In the genomic region with DNA sequence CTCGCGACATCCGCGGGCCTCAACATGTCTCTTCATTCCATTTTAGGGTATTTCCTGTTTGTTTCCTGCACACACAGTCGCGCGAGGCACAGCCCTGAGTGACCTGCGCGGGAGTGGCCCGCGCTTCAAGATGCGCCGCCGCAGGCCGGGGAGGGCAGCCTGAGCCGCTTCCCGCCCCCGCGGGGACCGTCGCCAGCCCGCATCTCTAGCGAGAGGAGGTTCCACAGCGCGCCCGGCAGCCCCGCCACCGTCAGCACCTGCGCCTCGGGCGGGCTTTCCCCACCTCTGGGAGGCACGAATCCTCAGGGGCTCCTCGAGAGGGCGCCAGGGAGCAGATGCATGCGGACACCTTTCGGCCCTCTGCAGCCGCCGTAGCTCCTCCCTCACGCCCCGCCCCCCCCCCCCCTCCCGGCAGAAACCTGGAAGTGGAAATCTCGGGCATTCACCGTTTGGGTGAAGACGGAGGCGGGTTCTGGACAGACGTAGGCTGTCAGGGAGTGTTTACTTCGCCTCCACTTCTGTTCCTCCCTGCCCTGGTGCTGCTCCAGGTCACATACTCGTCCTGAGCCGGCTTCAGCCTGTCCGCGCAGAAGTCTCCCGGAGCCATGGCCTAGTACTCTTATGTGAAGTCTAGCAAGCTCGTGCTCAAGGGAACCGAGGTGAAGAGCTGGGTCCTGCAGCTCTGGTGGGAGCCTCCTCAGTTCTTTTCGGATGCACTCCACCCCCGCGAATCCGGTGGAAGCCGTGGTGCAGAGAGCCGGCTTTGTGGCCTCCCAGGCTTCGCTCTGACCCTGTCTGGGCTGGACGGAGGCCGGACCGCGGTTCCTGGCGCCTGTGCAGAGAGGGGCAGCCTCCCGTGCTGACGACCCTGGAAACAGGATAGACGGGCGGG, we compare ENCODE assay signal across 8 cellular contexts.
DNase-seq lines count a peak whose midpoint lies in the region; ATAC-seq and TF ChIP-seq lines count a peak whose summit lies in the region.

No MANE protein-coding gene starts in this region.

- CTCF ChIA-PET in CD8-positive, alpha-beta memory T cell (lab: Charles Lee), result interaction anchor here (1.5 kb wide), 1 partner anchor 1775 kb away, joined by 4 read pairs; no protein-coding TSS in a partner anchor
- CTCF ChIA-PET in PC-9 (lab: Charles Lee), result interaction anchor here (0.6 to 0.7 kb wide), 4 partner anchors 12 to 880 kb away, joined by 4 to 13 read pairs (median 6); no protein-coding TSS in a partner anchor
- CTCF ChIA-PET in naive thymus-derived CD4-positive, alpha-beta T cell (lab: Charles Lee), result interaction anchor here (0.7 kb wide), 1 partner anchor 1602 kb away, joined by 3 read pairs; no protein-coding TSS in a partner anchor

- H3K9ac ChIP-seq in HUES64 (ENCODE audit: low read depth, low read length) (peak overlapping the region; percentile 68), fibroblast of lung (ENCODE audit: insufficient read depth, low read length) (peak overlapping the region; percentile 39)

- H4K20me1 ChIP-seq in PC-9 (ENCODE audit: insufficient read depth) (no peaks in the 10 kb centered on the region), fibroblast of lung (ENCODE audit: control insufficient read depth, extremely low read depth, insufficient read depth, low read length) (no peaks in the 10 kb centered on the region)

- H3K4me3 Mint-ChIP-seq in CD8-positive, alpha-beta memory T cell, result peak overlapping the region; percentile 75 to 96 (median 91)
- H3K4me3 Mint-ChIP-seq in activated T-helper 1 cell treated with anti-CD3 and anti-CD28 coated beads, Interleukin-12 subunit alpha, Interleukin-12 subunit beta, Interleukin-2, Interleukin-4 antibody, amounts not matched to agents 30 ng/mL and 10 ng/mL and 1 ng/mL, durations not matched to agents 14 hours and 24 hours and 36 hours, result peak overlapping the region; percentile 90
- peak overlapping the region in 9 of 10 donors; percentile 62 to 97 (median 91) for H3K4me3 Mint-ChIP-seq in naive thymus-derived CD4-positive, alpha-beta T cell

- no peaks in the 10 kb centered on the region for H3K9me2 ChIP-seq in PC-9 (ENCODE audit: insufficient read depth)

- TF ChIP-seq CTCF in PC-9 (conservative IDR thresholded peaks at IDR 0.05), result peak; percentile 74
- peak; percentile 51 to 55 for TF ChIP-seq CTCF in fibroblast of lung (conservative IDR thresholded peaks at IDR 0.05 in 1 of 2, IDR thresholded peaks at IDR 0.05 in 1 of 2; ENCODE audit: low read depth in 1 of 2, low read length in 2 of 2)

- H3K4me1 Mint-ChIP-seq in CD8-positive, alpha-beta memory T cell, result peaks cover 44 to 59% (median 47%) of the 10 kb centered on the region in 3 donors
- peaks cover 46% of the 10 kb centered on the region for H3K4me1 Mint-ChIP-seq in activated T-helper 1 cell treated with anti-CD3 and anti-CD28 coated beads, Interleukin-12 subunit alpha, Interleukin-12 subunit beta, Interleukin-2, Interleukin-4 antibody, amounts not matched to agents 30 ng/mL and 10 ng/mL and 1 ng/mL, durations not matched to agents 14 hours and 24 hours and 36 hours (ENCODE audit: low read depth)
- peaks cover 0 to 39% (median 21%) of the 10 kb centered on the region in 7 donors for H3K4me1 Mint-ChIP-seq in naive thymus-derived CD4-positive, alpha-beta T cell

- H3K27ac Mint-ChIP-seq in CD8-positive, alpha-beta memory T cell, result peak overlapping the region in 7 of 8 donors; percentile 88 to 100 (median 97)
- H3K27ac Mint-ChIP-seq in activated T-helper 1 cell treated with anti-CD3 and anti-CD28 coated beads, Interleukin-12 subunit alpha, Interleukin-12 subunit beta, Interleukin-2, Interleukin-4 antibody, amounts not matched to agents 30 ng/mL and 10 ng/mL and 1 ng/mL, durations not matched to agents 14 hours and 24 hours and 36 hours, result peak overlapping the region; percentile 91
- H3K27ac Mint-ChIP-seq in naive thymus-derived CD4-positive, alpha-beta T cell, result peak overlapping the region; percentile 68 to 97 (median 94)

- peaks cover 3 to 24% (median 12%) of the 10 kb centered on the region in 3 donors for H3K36me3 Mint-ChIP-seq in CD8-positive, alpha-beta memory T cell
- H3K36me3 Mint-ChIP-seq in activated T-helper 1 cell treated with anti-CD3 and anti-CD28 coated beads, Interleukin-12 subunit alpha, Interleukin-12 subunit beta, Interleukin-2, Interleukin-4 antibody, amounts not matched to agents 30 ng/mL and 10 ng/mL and 1 ng/mL, durations not matched to agents 14 hours and 24 hours and 36 hours (ENCODE audit: low read depth), result peaks cover 21% of the 10 kb centered on the region
- peaks cover 0 to 18% (median 4%) of the 10 kb centered on the region in 5 donors for H3K36me3 Mint-ChIP-seq in naive thymus-derived CD4-positive, alpha-beta T cell

- intact Hi-C loops in PC-9 (cut with micrococcal nuclease; ENCODE audit: unreplicated experiment), result loop anchor here (5.0 kb wide), 1 partner anchor 345 kb away; no protein-coding TSS in a partner anchor
- intact Hi-C loops in activated T-helper 1 cell treated with anti-CD3 and anti-CD28 coated beads, Interleukin-12 subunit alpha, Interleukin-12 subunit beta, Interleukin-2, Interleukin-4 antibody, amounts not matched to agents 30 ng/mL and 10 ng/mL and 1 ng/mL, durations not matched to agents 14 hours and 24 hours and 36 hours (cut with micrococcal nuclease), result loop anchor here (2.0 to 5.0 kb wide), 3 partner anchors 92 to 1775 kb away; no protein-coding TSS in a partner anchor
- intact Hi-C loops in naive thymus-derived CD4-positive, alpha-beta T cell (cut with micrococcal nuclease), result loop anchor here (1.0 to 5.0 kb wide), 4 partner anchors 9 to 1775 kb away; no protein-coding TSS in a partner anchor

- peak overlapping the region; percentile 96 for H3K4me3 ChIP-seq in CD8-positive, alpha-beta memory T cell (ENCODE audit: low read length)
- H3K4me3 ChIP-seq in HUES64 (ENCODE audit: low read length), result peak overlapping the region; percentile 73
- H3K4me3 ChIP-seq in PC-9, result peak overlapping the region; percentile 74
- H3K4me3 ChIP-seq in fibroblast of lung (replicated peaks in 1 of 4; ENCODE audit: control extremely low read depth in 1 of 4, insufficient read depth in 1 of 4, low read depth in 3 of 4, low read length in 4 of 4), result peak overlapping the region; percentile 16 to 76 (median 53)
- H3K4me3 ChIP-seq in naive thymus-derived CD4-positive, alpha-beta T cell (ENCODE audit: low read length), result peak overlapping the region; percentile 89

- no peaks in the 10 kb centered on the region for H3K27me3 ChIP-seq in CD8-positive, alpha-beta memory T cell (ENCODE audit: insufficient read depth, low read length, poor library complexity, severe bottlenecking)
- H3K27me3 ChIP-seq in HUES64 (ENCODE audit: insufficient read depth, low read length) (no peaks in the 10 kb centered on the region), PC-9 (ENCODE audit: insufficient read depth, low read depth) (no peaks in the 10 kb centered on the region), fibroblast of lung (ENCODE audit: control insufficient read depth, insufficient read depth, low read length) (no peaks in the 10 kb centered on the region)
- no peaks in the 10 kb centered on the region for H3K27me3 ChIP-seq in naive thymus-derived CD4-positive, alpha-beta T cell (ENCODE audit: control insufficient read depth in 2 of 2, insufficient read depth in 2 of 2, low read length in 2 of 2)

- 22% methylated on average over 67 of the region's 70 CpGs for WGBS in HUES64

- peaks cover 0 to 10% (median 4%) of the 10 kb centered on the region in 5 donors for H3K9me3 Mint-ChIP-seq in CD8-positive, alpha-beta memory T cell
- H3K9me3 Mint-ChIP-seq in activated T-helper 1 cell treated with anti-CD3 and anti-CD28 coated beads, Interleukin-12 subunit alpha, Interleukin-12 subunit beta, Interleukin-2, Interleukin-4 antibody, amounts not matched to agents 30 ng/mL and 10 ng/mL and 1 ng/mL, durations not matched to agents 14 hours and 24 hours and 36 hours, result peaks cover 15% of the 10 kb centered on the region
- H3K9me3 Mint-ChIP-seq in naive thymus-derived CD4-positive, alpha-beta T cell, result peaks cover 0 to 43% (median 7%) of the 10 kb centered on the region in 11 donors

- no peaks in the 10 kb centered on the region for H3K27me3 Mint-ChIP-seq in CD8-positive, alpha-beta memory T cell
- no peaks in the 10 kb centered on the region for H3K27me3 Mint-ChIP-seq in activated T-helper 1 cell treated with anti-CD3 and anti-CD28 coated beads, Interleukin-12 subunit alpha, Interleukin-12 subunit beta, Interleukin-2, Interleukin-4 antibody, amounts not matched to agents 30 ng/mL and 10 ng/mL and 1 ng/mL, durations not matched to agents 14 hours and 24 hours and 36 hours (ENCODE audit: insufficient read depth)
- no peaks in the 10 kb centered on the region for H3K27me3 Mint-ChIP-seq in naive thymus-derived CD4-positive, alpha-beta T cell

- H3K27ac ChIP-seq in CD8-positive, alpha-beta memory T cell (ENCODE audit: low read depth, low read length), result peak overlapping the region; percentile 78
- H3K27ac ChIP-seq in HUES64 (ENCODE audit: low read depth, low read length) (peak overlapping the region; percentile 52; the same call in 1 of the 2 replicates), PC-9 (peak overlapping the region; percentile 55), fibroblast of lung (ENCODE audit: insufficient read depth, low read length) (peak overlapping the region; percentile 26)
- H3K27ac ChIP-seq in naive thymus-derived CD4-positive, alpha-beta T cell (ENCODE audit: low read depth, low read length), result peak overlapping the region; percentile 87

- POLR2A ChIA-PET in CD8-positive, alpha-beta memory T cell (lab: Charles Lee), result no interaction called here
- POLR2A ChIA-PET in PC-9 (lab: Charles Lee; ENCODE audit: unreplicated experiment), result no interaction called here
- POLR2A ChIA-PET in naive thymus-derived CD4-positive, alpha-beta T cell (lab: Charles Lee), result no interaction called here

- peaks cover 5% of the 10 kb centered on the region for H3K4me1 ChIP-seq in CD8-positive, alpha-beta memory T cell (ENCODE audit: insufficient read depth, low read length)
- H3K4me1 ChIP-seq in HUES64 (ENCODE audit: insufficient read depth, low read length), result no peaks in the 10 kb centered on the region
- H3K4me1 ChIP-seq in PC-9 (replicated peaks; ENCODE audit: insufficient read depth), result no peaks in the 10 kb centered on the region; the same call in 1 of the 2 replicates
- H3K4me1 ChIP-seq in fibroblast of lung (ENCODE audit: control insufficient read depth, extremely low read depth, insufficient read depth, low read length), result no peaks in the 10 kb centered on the region
- H3K4me1 ChIP-seq in naive thymus-derived CD4-positive, alpha-beta T cell (ENCODE audit: control insufficient read depth in 2 of 2, insufficient read depth in 2 of 2, low read length in 2 of 2), result peaks cover 0 to 2% of the 10 kb centered on the region in 2 donors

- no peaks in the 10 kb centered on the region for H3F3A ChIP-seq in PC-9 (ENCODE audit: insufficient read depth, low read depth)

- BruUV-seq in PC-9 (replicated peaks; lab: Mats Ljungman, UMichigan), result TSS peak; percentile 88

- peak; percentile 91 for ATAC-seq in GM21367 (IDR thresholded peaks at IDR 0.05; ENCODE audit: unreplicated experiment)
- peak; percentile 98 for ATAC-seq in naive thymus-derived CD4-positive, alpha-beta T cell
- ATAC-seq in stimulated activated naive CD8-positive, alpha-beta T cell treated with anti-CD3 and anti-CD28 coated beads, Interleukin-15, Interleukin-2, amounts not matched to agents 100 U/mL and 50 U/mL, for 24 hours, result peak; percentile 97

- peak overlapping the region; percentile 92 for H2AFZ ChIP-seq in PC-9
- peak overlapping the region; percentile 37 for H2AFZ ChIP-seq in fibroblast of lung (ENCODE audit: low read length)

- peak overlapping the region; percentile 81 for H3K4me2 ChIP-seq in PC-9
- H3K4me2 ChIP-seq in fibroblast of lung (ENCODE audit: extremely low read depth, insufficient read depth, low read length), result no peak overlapping the region

- H3K36me3 ChIP-seq in CD8-positive, alpha-beta memory T cell (ENCODE audit: insufficient read depth, low read length), result no peaks in the 10 kb centered on the region
- H3K36me3 ChIP-seq in HUES64 (ENCODE audit: insufficient read depth, low read length) (no peaks in the 10 kb centered on the region), PC-9 (ENCODE audit: low read depth) (no peaks in the 10 kb centered on the region), fibroblast of lung (ENCODE audit: control insufficient read depth, insufficient read depth, low read length) (no peaks in the 10 kb centered on the region)
- H3K36me3 ChIP-seq in naive thymus-derived CD4-positive, alpha-beta T cell (ENCODE audit: control insufficient read depth in 2 of 3, insufficient read depth in 3 of 3, low read length in 3 of 3), result peaks cover 0 to 3% (median 0%) of the 10 kb centered on the region in 3 experiments

- peak; percentile 89 to 94 (median 91) for DNase-seq in CD8-positive, alpha-beta memory T cell
- DNase-seq in PC-9 (peak; percentile 75 to 89), fibroblast of lung (ENCODE audit: low read depth in 2 of 2) (peak; percentile 59 to 83)
- DNase-seq in activated T-helper 1 cell treated with anti-CD3 and anti-CD28 coated beads, Interleukin-12 subunit alpha, Interleukin-12 subunit beta, Interleukin-2, Interleukin-4 antibody, amounts not matched to agents 30 ng/mL and 10 ng/mL and 1 ng/mL, durations not matched to agents 14 hours and 24 hours and 36 hours (ENCODE audit: low spot score), result peak; percentile 88
- DNase-seq in naive thymus-derived CD4-positive, alpha-beta T cell, result peak; percentile 45 to 93 (median 89)
- peak; percentile 91 for DNase-seq in stimulated activated naive CD8-positive, alpha-beta T cell treated with anti-CD3 and anti-CD28 coated beads, Interleukin-15, Interleukin-2, amounts not matched to agents 100 U/mL and 50 U/mL, for 24 hours

- H3K79me2 ChIP-seq in PC-9 (ENCODE audit: low read depth) (peaks cover 10% of the 10 kb centered on the region), fibroblast of lung (ENCODE audit: control insufficient read depth, insufficient read depth, low read length) (no peaks in the 10 kb centered on the region)

- H3K9me3 ChIP-seq in CD8-positive, alpha-beta memory T cell (ENCODE audit: low read length), result no peaks in the 10 kb centered on the region
- H3K9me3 ChIP-seq in HUES64 (ENCODE audit: insufficient read depth, low read depth, low read length), result no peaks in the 10 kb centered on the region
- H3K9me3 ChIP-seq in PC-9 (ENCODE audit: insufficient read depth, low read depth), result no peaks in the 10 kb centered on the region
- H3K9me3 ChIP-seq in fibroblast of lung (ENCODE audit: control insufficient read depth, insufficient read depth, low read depth, low read length), result no peaks in the 10 kb centered on the region
- no peaks in the 10 kb centered on the region for H3K9me3 ChIP-seq in naive thymus-derived CD4-positive, alpha-beta T cell (ENCODE audit: control insufficient read depth in 2 of 3, low read length in 3 of 3)

Comparison
In these comparisons a context has a peak if more than half of its experiments do, and no peak if none do; other contexts are left out.
1. Peak in every context shown above with its lines: DNase-seq, ATAC-seq, H3K4me3 ChIP-seq and H3K27ac ChIP-seq.
2. H3K27ac ChIP-seq: peak in every context shown above with its lines; median percentile 87 in naive thymus-derived CD4-positive, alpha-beta T cell; 78 in CD8-positive, alpha-beta memory T cell; 55 in PC-9; 52 in HUES64; 26 in fibroblast of lung.